Comparison of ENCODE assay signal across 12 cellular contexts in the genomic region with DNA sequence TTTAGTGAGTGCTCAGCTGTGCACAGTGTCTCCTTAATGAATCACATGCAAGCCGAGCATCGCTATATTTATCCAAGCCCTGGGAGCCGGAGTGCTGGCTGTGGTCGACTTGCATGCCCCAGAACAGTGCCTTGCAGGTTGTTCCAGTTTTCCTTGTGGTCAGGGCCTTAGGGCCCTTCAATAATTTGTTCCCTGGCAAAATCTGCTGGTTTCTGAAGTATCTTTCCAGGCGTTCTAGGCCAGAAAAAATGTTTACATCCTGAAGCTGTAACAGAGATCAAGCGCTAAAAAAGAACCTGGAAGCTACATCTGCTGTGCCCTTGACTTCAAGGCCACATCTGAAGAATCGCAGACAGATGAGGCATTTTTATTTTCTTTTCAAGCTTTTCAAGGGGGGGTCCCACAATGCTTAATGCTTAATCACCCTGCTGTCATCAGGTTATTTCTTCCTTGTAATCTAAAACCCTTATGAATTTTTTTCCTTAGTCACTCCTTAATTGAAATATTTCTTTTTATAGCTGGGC.
DNase-seq lines count a peak whose midpoint lies in the region; ATAC-seq and TF ChIP-seq lines count a peak whose summit lies in the region.
"Had no signal": no experiment of that assay in that cellular context is flagged by ENCODE, and none has a peak within 500 bp of the region (broad histone marks: within the 10 kb centered on the region; RNA-seq: fewer than 3 reads in every experiment).

No MANE protein-coding gene starts in this region.

- no peaks in the 10 kb centered on the region for H3K27me3 Mint-ChIP-seq in activated T-helper 2 cell treated with anti-CD3 and anti-CD28 coated beads, Interferon-gamma antibody, Interleukin-2, Interleukin-4, amounts not matched to agents 10 μg/mL and 5 μg/mL and 100 μg/mL, durations not matched to agents 14 hours and 24 hours and 36 hours (ENCODE audit: low read depth)
- H3K27me3 Mint-ChIP-seq: activated naive CD8-positive, alpha-beta T cell treated with anti-CD3 and anti-CD28 coated beads, Interleukin-2, amount 10 ng/mL, durations not matched to agents 7 days and 5 days; stimulated activated naive CD8-positive, alpha-beta T cell treated with anti-CD3 and anti-CD28 coated beads, Interleukin-15, Interleukin-2, amounts not matched to agents 100 ng/mL and 50 ng/mL, for 24 hours had no signal

- no peak overlapping the region for H3K4me3 Mint-ChIP-seq in activated T-helper 2 cell treated with anti-CD3 and anti-CD28 coated beads, Interferon-gamma antibody, Interleukin-2, Interleukin-4, amounts not matched to agents 10 μg/mL and 5 μg/mL and 100 μg/mL, durations not matched to agents 14 hours and 24 hours and 36 hours (ENCODE audit: low read depth)
- H3K4me3 Mint-ChIP-seq: activated naive CD8-positive, alpha-beta T cell treated with anti-CD3 and anti-CD28 coated beads, Interleukin-2, amount 10 ng/mL, durations not matched to agents 7 days and 5 days; stimulated activated naive CD8-positive, alpha-beta T cell treated with anti-CD3 and anti-CD28 coated beads, Interleukin-15, Interleukin-2, amounts not matched to agents 100 ng/mL and 50 ng/mL, for 24 hours had no signal

- TF ChIP-seq POLR2A in prostate gland (IDR thresholded peaks at IDR 0.05): no peak

- intact Hi-C loops in prostate gland (cut with DNase I) (no loop called here), tibial artery (cut with DNase I; ENCODE audit: low total_unique reads) (no loop called here)
- intact Hi-C loops in activated T-helper 2 cell treated with anti-CD3 and anti-CD28 coated beads, Interferon-gamma antibody, Interleukin-2, Interleukin-4, amounts not matched to agents 10 μg/mL and 5 μg/mL and 100 μg/mL, durations not matched to agents 14 hours and 24 hours and 36 hours (cut with micrococcal nuclease): no loop called here

- H3K4me3 ChIP-seq in SJSA1 (no peak overlapping the region), fibroblast of mammary gland (ENCODE audit: control insufficient read depth, low read depth, low read length) (no peak overlapping the region), prostate gland (no peak overlapping the region), tibial artery (no peak overlapping the region)

- 46% methylated on average over 7 of the region's 7 CpGs for WGBS in prostate gland

- H3K36me3 ChIP-seq in SJSA1 (no peaks in the 10 kb centered on the region), prostate gland (no peaks in the 10 kb centered on the region), tibial artery (no peaks in the 10 kb centered on the region)

- H3K36me3 Mint-ChIP-seq in activated T-helper 2 cell treated with anti-CD3 and anti-CD28 coated beads, Interferon-gamma antibody, Interleukin-2, Interleukin-4, amounts not matched to agents 10 μg/mL and 5 μg/mL and 100 μg/mL, durations not matched to agents 14 hours and 24 hours and 36 hours (ENCODE audit: low read depth): peaks cover 70% of the 10 kb centered on the region

- DNase-seq in GM03348 (ENCODE audit: low spot score) (peak; percentile 37), SJSA1 (ENCODE audit: low read depth in 1 of 2, low spot score in 2 of 2) (peak; percentile 58 to 76), fibroblast of mammary gland (ENCODE audit: low read depth) (peak; percentile 65), prostate gland (ENCODE audit: low spot score) (peak; percentile 75), tibial artery (no peak), iPS-NIHi11 (ENCODE audit: low spot score) (no peak)
- no peak for DNase-seq in activated T-helper 2 cell treated with anti-CD3 and anti-CD28 coated beads, Interferon-gamma antibody, Interleukin-2, Interleukin-4, amounts not matched to agents 10 μg/mL and 5 μg/mL and 100 μg/mL, durations not matched to agents 14 hours and 24 hours and 36 hours (ENCODE audit: low spot score)
- DNase-seq: activated naive CD8-positive, alpha-beta T cell treated with anti-CD3 and anti-CD28 coated beads, Interleukin-2, amount 10 ng/mL, durations not matched to agents 7 days and 5 days; left colon; NCI-H2029 treated with DMSO at 0.1 percent for 48 hours had no signal

- ATAC-seq in GM21786 (IDR thresholded peaks at IDR 0.05; ENCODE audit: unreplicated experiment): no peak
- ATAC-seq: left colon had no signal

- no peaks in the 10 kb centered on the region for H3K9me3 Mint-ChIP-seq in activated T-helper 2 cell treated with anti-CD3 and anti-CD28 coated beads, Interferon-gamma antibody, Interleukin-2, Interleukin-4, amounts not matched to agents 10 μg/mL and 5 μg/mL and 100 μg/mL, durations not matched to agents 14 hours and 24 hours and 36 hours
- H3K9me3 Mint-ChIP-seq: activated naive CD8-positive, alpha-beta T cell treated with anti-CD3 and anti-CD28 coated beads, Interleukin-2, amount 10 ng/mL, durations not matched to agents 7 days and 5 days; stimulated activated naive CD8-positive, alpha-beta T cell treated with anti-CD3 and anti-CD28 coated beads, Interleukin-15, Interleukin-2, amounts not matched to agents 100 ng/mL and 50 ng/mL, for 24 hours had no signal

- peaks cover 34% of the 10 kb centered on the region for H3K4me1 ChIP-seq in SJSA1 (replicated peaks)
- H3K4me1 ChIP-seq in prostate gland (replicated peaks): no peaks in the 10 kb centered on the region
- no peaks in the 10 kb centered on the region for H3K4me1 ChIP-seq in tibial artery

- TF ChIP-seq CTCF in fibroblast of mammary gland (conservative IDR thresholded peaks at IDR 0.05; ENCODE audit: control insufficient read depth, insufficient read depth, low read depth, low read length) (no peak), prostate gland (IDR thresholded peaks at IDR 0.05) (no peak), tibial artery (IDR thresholded peaks at IDR 0.05) (no peak)

- no peaks in the 10 kb centered on the region for H3K27me3 ChIP-seq in SJSA1 (replicated peaks)
- no peaks in the 10 kb centered on the region for H3K27me3 ChIP-seq in prostate gland (replicated peaks; ENCODE audit: insufficient read depth)
- peaks cover 0 to 8% of the 10 kb centered on the region in 2 donors for H3K27me3 ChIP-seq in tibial artery

- no peak overlapping the region for H3K27ac Mint-ChIP-seq in activated T-helper 2 cell treated with anti-CD3 and anti-CD28 coated beads, Interferon-gamma antibody, Interleukin-2, Interleukin-4, amounts not matched to agents 10 μg/mL and 5 μg/mL and 100 μg/mL, durations not matched to agents 14 hours and 24 hours and 36 hours
- H3K27ac Mint-ChIP-seq: activated naive CD8-positive, alpha-beta T cell treated with anti-CD3 and anti-CD28 coated beads, Interleukin-2, amount 10 ng/mL, durations not matched to agents 7 days and 5 days; stimulated activated naive CD8-positive, alpha-beta T cell treated with anti-CD3 and anti-CD28 coated beads, Interleukin-15, Interleukin-2, amounts not matched to agents 100 ng/mL and 50 ng/mL, for 24 hours had no signal

- H3K27ac ChIP-seq in SJSA1 (peak overlapping the region; percentile 27), prostate gland (peak overlapping the region; percentile 2 to 53), tibial artery (no peak overlapping the region)

- H3K4me1 Mint-ChIP-seq in activated T-helper 2 cell treated with anti-CD3 and anti-CD28 coated beads, Interferon-gamma antibody, Interleukin-2, Interleukin-4, amounts not matched to agents 10 μg/mL and 5 μg/mL and 100 μg/mL, durations not matched to agents 14 hours and 24 hours and 36 hours (ENCODE audit: low read depth): peaks cover 5% of the 10 kb centered on the region
- H3K4me1 Mint-ChIP-seq: activated naive CD8-positive, alpha-beta T cell treated with anti-CD3 and anti-CD28 coated beads, Interleukin-2, amount 10 ng/mL, durations not matched to agents 7 days and 5 days had no signal

- H3K9me3 ChIP-seq in SJSA1 (replicated peaks) (no peaks in the 10 kb centered on the region), prostate gland (no peaks in the 10 kb centered on the region), tibial artery (no peaks in the 10 kb centered on the region)

Comparison
In these comparisons a context has a peak if more than half of its experiments do, and no peak if none do; other contexts are left out.
1. DNase-seq: peak in GM03348 (single experiment), SJSA1 (2 of 2), fibroblast of mammary gland (single experiment) and prostate gland (single experiment); none in tibial artery (0 of 2), iPS-NIHi11 (single experiment) and activated T-helper 2 cell treated with anti-CD3 and anti-CD28 coated beads, Interferon-gamma antibody, Interleukin-2, Interleukin-4, amounts not matched to agents 10 μg/mL and 5 μg/mL and 100 μg/mL, durations not matched to agents 14 hours and 24 hours and 36 hours (single experiment).
2. H3K27ac ChIP-seq: peak in SJSA1 (single experiment) and prostate gland (2 of 2); none in tibial artery (0 of 2).